Comparison of ENCODE assay signal across 8 cellular contexts in the genomic region with DNA sequence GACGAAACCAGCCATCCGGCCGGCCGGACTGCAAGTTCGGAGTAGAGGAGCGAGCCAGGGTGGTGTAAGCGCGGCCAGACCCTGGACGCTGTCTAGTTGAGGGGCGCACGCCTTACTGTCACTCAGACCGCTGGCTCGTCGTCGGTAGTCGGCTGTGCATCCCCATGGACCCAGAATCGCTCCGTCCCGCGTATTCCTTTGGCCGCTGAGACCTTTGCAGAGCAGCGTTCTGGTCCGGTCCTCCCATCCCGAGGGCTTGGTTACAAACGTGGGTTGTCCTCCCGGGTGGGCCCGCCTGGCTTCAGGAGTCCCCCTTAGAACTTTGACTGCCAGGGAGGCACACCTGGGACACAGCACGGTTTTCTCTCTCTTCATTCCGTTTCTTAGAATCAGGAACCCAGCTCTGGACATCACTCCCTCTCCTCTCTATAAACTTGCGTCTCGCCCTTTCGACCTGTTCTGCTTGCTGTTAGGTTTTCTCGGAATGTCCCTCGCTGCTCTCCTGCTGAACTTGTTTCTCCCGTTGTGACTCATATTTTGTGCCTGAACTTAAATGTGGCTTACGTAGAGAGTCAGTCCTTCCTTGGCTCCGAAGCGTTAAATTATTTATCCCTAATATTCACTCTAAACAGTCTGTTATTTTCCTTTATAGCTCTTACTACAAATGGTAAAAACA. TPM values are rescaled to one million over a fixed set of nuclear protein-coding genes. Genes with fewer than 3 reads are reported as not detected.
DNase-seq lines count a peak whose midpoint lies in the region; ATAC-seq and TF ChIP-seq lines count a peak whose summit lies in the region.

No MANE protein-coding gene starts in this region.

- 12% methylated on average over 9 of the region's 38 CpGs for WGBS in right lobe of liver (ENCODE audit: insufficient coverage, low coverage, low lambda C conversion rate, missing lambda C conversion rate)

- TF ChIP-seq CTCF in 22Rv1 (IDR thresholded peaks at IDR 0.05) (no peak), GM13977 (IDR thresholded peaks at IDR 0.05; ENCODE audit: extremely low read depth, insufficient read depth, missing control alignments) (no peak), right lobe of liver (IDR thresholded peaks at IDR 0.05) (no peak), tibial artery (IDR thresholded peaks at IDR 0.05) (no peak)

- DNase-seq in GM13977 (ENCODE audit: low spot score): peak; percentile 46
- DNase-seq in OCI-M1 (lab: John Stamatoyannopoulos, UW): peak; percentile 64
- DNase-seq in cerebellum (ENCODE audit: low spot score): peak; percentile 21
- DNase-seq in right lobe of liver: peak in 2 of 3 donors; percentile 50 to 64
- DNase-seq in tibial artery: no peak
- DNase-seq in mesenteric fat pad (ENCODE audit: low spot score): no peak

- H3K4me3 ChIP-seq in right lobe of liver: peak overlapping the region; percentile 65 to 95 (median 79)
- peak overlapping the region; percentile 71 to 91 for H3K4me3 ChIP-seq in tibial artery

- H3K36me3 ChIP-seq in right lobe of liver: peaks cover 0 to 12% (median 3%) of the 10 kb centered on the region in 4 donors
- H3K36me3 ChIP-seq in tibial artery: peaks cover 18 to 24% (median 23%) of the 10 kb centered on the region in 3 donors

- no peak for TF ChIP-seq POLR2A in right lobe of liver (IDR thresholded peaks at IDR 0.05)

- H3K9me3 ChIP-seq in right lobe of liver (no peaks in the 10 kb centered on the region), tibial artery (no peaks in the 10 kb centered on the region)

- in situ Hi-C loops in GM13977 (cut with MboI; ENCODE audit: low pct_unique_long_range_greater_than_20kb, low sequenced_read_pairs, unreplicated experiment): no loop called here

- no peaks in the 10 kb centered on the region for H3K27me3 ChIP-seq in right lobe of liver
- no peaks in the 10 kb centered on the region for H3K27me3 ChIP-seq in tibial artery

- H3K4me1 ChIP-seq in right lobe of liver (peaks cover 0 to 29% (median 3%) of the 10 kb centered on the region in 4 donors), tibial artery (peaks cover 0 to 22% (median 13%) of the 10 kb centered on the region in 4 donors)

- intact Hi-C loops in right lobe of liver (cut with DNase I): loop anchor here in 1 of 2 donors (10.0 kb wide), 1 partner anchor 58 kb away; no protein-coding TSS in a partner anchor
- intact Hi-C loops in tibial artery (cut with DNase I; ENCODE audit: low total_unique reads): loop anchor here (2.0 to 10.0 kb wide), 2 partner anchors 64 to 148 kb away; partner anchors contain the start of gene TBC1D1

- H3K27ac ChIP-seq in 22Rv1: peak overlapping the region; percentile 91
- H3K27ac ChIP-seq in right lobe of liver: peak overlapping the region; percentile 77 to 88 (median 85)
- peak overlapping the region; percentile 85 to 93 for H3K27ac ChIP-seq in tibial artery

- ATAC-seq in HG02798 (IDR thresholded peaks at IDR 0.05; ENCODE audit: poor library complexity, unreplicated experiment): peak; percentile 36
- ATAC-seq in right lobe of liver: peak; percentile 16 to 29 (median 20)

RNA-seq across cellular contexts. Expression of gene PGM2, which starts 0.7 kb away (rescaled TPM):
- total RNA-seq in cerebellum (20.1 TPM), right lobe of liver (10 to 100 TPM in 2 of 6 experiments, 1 to 10 TPM in 4; 5.5 to 16.3 (median 7.3) TPM), mesenteric fat pad (20.6 TPM)

Comparison
In these comparisons a context has a peak if more than half of its experiments do, and no peak if none do; other contexts are left out.
1. DNase-seq: peak in GM13977 (single experiment), OCI-M1 (single experiment), cerebellum (single experiment) and right lobe of liver (2 of 3); none in tibial artery (0 of 2) and mesenteric fat pad (single experiment).
2. Peak in every context shown above with its lines, with median percentiles within 50 percentile points of each other: H3K27ac ChIP-seq.